21 cellular contexts compared by ENCODE assay signal in the genomic region with DNA sequence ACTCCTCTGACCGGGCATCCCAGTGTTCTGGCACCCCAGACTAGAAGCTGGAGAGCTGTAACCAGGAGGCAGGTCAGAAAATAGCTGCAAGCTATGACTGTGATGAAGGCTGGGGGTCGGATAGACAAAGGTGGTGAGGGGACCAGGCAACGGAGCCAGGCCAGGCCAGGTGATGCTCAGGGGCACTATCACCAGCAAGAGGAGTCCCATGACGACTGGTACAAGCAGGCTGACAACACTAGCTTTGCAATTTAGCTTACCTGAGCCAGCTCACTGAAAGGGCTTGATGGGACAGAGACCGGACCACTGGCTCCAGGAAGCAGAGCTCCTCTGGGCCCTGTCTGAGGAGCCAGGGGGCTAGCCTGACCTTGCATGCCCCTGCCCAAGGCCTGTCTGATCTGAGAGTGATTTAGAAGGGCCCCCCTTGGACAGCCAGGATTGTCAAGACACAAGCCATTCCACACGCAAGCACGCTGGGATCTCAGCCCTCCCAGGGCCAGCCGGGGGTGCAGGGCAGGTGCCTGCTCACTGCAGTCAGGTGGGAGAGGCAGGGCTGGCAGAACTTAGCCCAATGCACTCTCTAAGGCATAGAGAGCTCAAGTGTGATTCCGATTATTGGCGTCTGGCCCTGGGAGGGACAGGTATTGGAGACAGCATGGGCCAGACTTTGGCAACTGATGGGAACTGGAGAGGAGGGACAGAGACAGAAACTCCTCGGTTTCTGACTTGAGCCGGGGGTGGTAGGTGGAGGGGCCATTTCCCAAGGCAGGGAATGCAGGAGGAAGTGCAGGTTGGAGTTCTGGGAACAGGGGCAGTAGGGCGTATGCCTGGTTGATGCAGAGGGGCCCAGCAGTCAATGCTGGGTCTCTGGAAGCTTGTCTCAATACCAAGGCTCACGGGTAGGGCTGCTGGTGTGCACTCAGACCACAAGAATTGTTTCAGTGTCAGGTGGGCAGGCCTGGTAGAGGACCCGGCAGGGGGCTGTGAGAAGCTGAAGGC. TPM values are rescaled to one million over a fixed set of nuclear protein-coding genes. Genes with fewer than 3 reads are reported as not detected.
DNase-seq lines count a peak whose midpoint lies in the region; ATAC-seq, FAIRE-seq and TF ChIP-seq lines count a peak whose summit lies in the region.
"Had no signal": no experiment of that assay in that cellular context is flagged by ENCODE, and none has a peak within 500 bp of the region (broad histone marks: within the 10 kb centered on the region; RNA-seq: fewer than 3 reads in every experiment).

No MANE protein-coding gene starts in this region.

- no peak overlapping the region for H3K27ac ChIP-seq in neural progenitor cell
- H3K27ac ChIP-seq: breast epithelium, esophagus muscularis mucosa, prostate gland, SJCRH30 had no signal

- H3K4me1 ChIP-seq in neural progenitor cell, result no peaks in the 10 kb centered on the region
- H3K4me1 ChIP-seq: breast epithelium, esophagus muscularis mucosa, prostate gland, SJCRH30 had no signal

- H3K36me3 ChIP-seq in neural progenitor cell, result no peaks in the 10 kb centered on the region
- H3K36me3 ChIP-seq: breast epithelium, esophagus muscularis mucosa, prostate gland, SJCRH30 had no signal

- no peaks in the 10 kb centered on the region for H3F3A ChIP-seq in neural progenitor cell (ENCODE audit: low read depth)

- no peaks in the 10 kb centered on the region for H3K9me3 Mint-ChIP-seq in activated naive CD8-positive, alpha-beta T cell treated with anti-CD3 and anti-CD28 coated beads, Interleukin-2, amount 10 ng/mL, durations not matched to agents 7 days and 5 days
- no peaks in the 10 kb centered on the region for H3K9me3 Mint-ChIP-seq in activated naive CD8-positive, alpha-beta T cell treated with anti-CD3 and anti-CD28 coated beads for 36 hours
- no peaks in the 10 kb centered on the region for H3K9me3 Mint-ChIP-seq in neural progenitor cell
- no peaks in the 10 kb centered on the region for H3K9me3 Mint-ChIP-seq in type B pancreatic cell
- H3K9me3 Mint-ChIP-seq: activated T-cell treated with anti-CD3 and anti-CD28 coated beads, Interleukin-2, amount 50 U/mL, for 72 hours had no signal

- no peaks in the 10 kb centered on the region for H3K79me2 ChIP-seq in neural progenitor cell (ENCODE audit: low read depth)

- DNase-seq in activated naive CD8-positive, alpha-beta T cell treated with anti-CD3 and anti-CD28 coated beads, Interleukin-2, amount 10 ng/mL, durations not matched to agents 7 days and 5 days, result peak; percentile 17
- no peak for DNase-seq in activated naive CD8-positive, alpha-beta T cell treated with anti-CD3 and anti-CD28 coated beads for 36 hours
- peak; percentile 33 for DNase-seq in activated CD8-positive, alpha-beta memory T cell treated with anti-CD3 and anti-CD28 coated beads, Interleukin-2, amount 50 U/mL, for 48 hours
- DNase-seq in neural progenitor cell (ENCODE audit: low spot score) (no peak), type B pancreatic cell (ENCODE audit: extremely low spot score, unreplicated experiment) (peak; percentile 56), DMS79 (lab: John Stamatoyannopoulos, UW) (no peak), H54 (ENCODE audit: insufficient read length, low spot score) (no peak), COLO829 (ENCODE audit: low spot score) (no peak)
- DNase-seq: activated naive CD4-positive, alpha-beta T cell treated with anti-CD3 and anti-CD28 coated beads, Interleukin-2, amount 50 U/mL, for 16 hours; activated T-cell treated with anti-CD3 and anti-CD28 coated beads, Interleukin-2, amount 50 U/mL, for 72 hours; cortex of kidney; NCI-H2029; NCI-H526 treated with DMSO at 0.1 percent for 48 hours; SJCRH30; trophoblast cell had no signal

- no peaks in the 10 kb centered on the region for H4K20me1 ChIP-seq in neural progenitor cell (ENCODE audit: low read depth)

- no peaks in the 10 kb centered on the region for H3K9me3 ChIP-seq in neural progenitor cell (ENCODE audit: low read depth)
- H3K9me3 ChIP-seq: breast epithelium, esophagus muscularis mucosa, prostate gland, SJCRH30 had no signal

- POLR2A ChIA-PET in activated naive CD8-positive, alpha-beta T cell treated with anti-CD3 and anti-CD28 coated beads, Interleukin-2, amount 10 ng/mL, durations not matched to agents 7 days and 5 days (lab: Charles Lee), result interaction anchor here (1.0 kb wide), 1 partner anchor 57 kb away, joined by 3 read pairs; a partner anchor contains a TSS

- H3K27ac Mint-ChIP-seq in activated naive CD8-positive, alpha-beta T cell treated with anti-CD3 and anti-CD28 coated beads, Interleukin-2, amount 10 ng/mL, durations not matched to agents 7 days and 5 days, result peak overlapping the region; percentile 21
- no peak overlapping the region for H3K27ac Mint-ChIP-seq in activated naive CD8-positive, alpha-beta T cell treated with anti-CD3 and anti-CD28 coated beads for 36 hours
- H3K27ac Mint-ChIP-seq in neural progenitor cell, result peak overlapping the region; percentile 87
- H3K27ac Mint-ChIP-seq in type B pancreatic cell, result no peak overlapping the region
- H3K27ac Mint-ChIP-seq: activated T-cell treated with anti-CD3 and anti-CD28 coated beads, Interleukin-2, amount 50 U/mL, for 72 hours had no signal

- H2AFZ ChIP-seq in neural progenitor cell (replicated peaks), result no peak overlapping the region

- H3K36me3 Mint-ChIP-seq in activated naive CD8-positive, alpha-beta T cell treated with anti-CD3 and anti-CD28 coated beads, Interleukin-2, amount 10 ng/mL, durations not matched to agents 7 days and 5 days, result no peaks in the 10 kb centered on the region
- H3K36me3 Mint-ChIP-seq in activated naive CD8-positive, alpha-beta T cell treated with anti-CD3 and anti-CD28 coated beads for 36 hours, result no peaks in the 10 kb centered on the region
- H3K36me3 Mint-ChIP-seq in neural progenitor cell, result no peaks in the 10 kb centered on the region
- H3K36me3 Mint-ChIP-seq in type B pancreatic cell, result no peaks in the 10 kb centered on the region

- H3K4me2 ChIP-seq in neural progenitor cell, result no peak overlapping the region

- no peak overlapping the region for H3K4me3 ChIP-seq in neural progenitor cell
- H3K4me3 ChIP-seq: breast epithelium, esophagus muscularis mucosa, prostate gland, SJCRH30 had no signal

- no peak for TF ChIP-seq CTCF in neural progenitor cell (IDR thresholded peaks at IDR 0.05)
- TF ChIP-seq CTCF in type B pancreatic cell (conservative IDR thresholded peaks at IDR 0.05), result no peak

- TF ChIP-seq POLR2A in H54 (IDR thresholded peaks at IDR 0.05; ENCODE audit: low read depth, low read length), result no peak

- no peak overlapping the region for H3K4me3 Mint-ChIP-seq in activated naive CD8-positive, alpha-beta T cell treated with anti-CD3 and anti-CD28 coated beads, Interleukin-2, amount 10 ng/mL, durations not matched to agents 7 days and 5 days
- no peak overlapping the region for H3K4me3 Mint-ChIP-seq in activated naive CD8-positive, alpha-beta T cell treated with anti-CD3 and anti-CD28 coated beads for 36 hours
- H3K4me3 Mint-ChIP-seq in neural progenitor cell, result no peak overlapping the region
- H3K4me3 Mint-ChIP-seq in type B pancreatic cell, result no peak overlapping the region
- H3K4me3 Mint-ChIP-seq: activated T-cell treated with anti-CD3 and anti-CD28 coated beads, Interleukin-2, amount 50 U/mL, for 72 hours had no signal

- no peaks in the 10 kb centered on the region for H3K27me3 Mint-ChIP-seq in activated naive CD8-positive, alpha-beta T cell treated with anti-CD3 and anti-CD28 coated beads, Interleukin-2, amount 10 ng/mL, durations not matched to agents 7 days and 5 days
- H3K27me3 Mint-ChIP-seq in activated naive CD8-positive, alpha-beta T cell treated with anti-CD3 and anti-CD28 coated beads for 36 hours, result no peaks in the 10 kb centered on the region
- H3K27me3 Mint-ChIP-seq in neural progenitor cell (ENCODE audit: insufficient read depth, low read depth) (peaks cover 2% of the 10 kb centered on the region), type B pancreatic cell (peaks cover 19% of the 10 kb centered on the region)

- no peak overlapping the region for H3K9ac ChIP-seq in neural progenitor cell

- FAIRE-seq in H54 (lab: Jason Lieb, UNC), result no peak
- FAIRE-seq: frontal cortex, G401.6 had no signal

- peaks cover 5% of the 10 kb centered on the region for H3K4me1 Mint-ChIP-seq in activated naive CD8-positive, alpha-beta T cell treated with anti-CD3 and anti-CD28 coated beads, Interleukin-2, amount 10 ng/mL, durations not matched to agents 7 days and 5 days
- no peaks in the 10 kb centered on the region for H3K4me1 Mint-ChIP-seq in activated naive CD8-positive, alpha-beta T cell treated with anti-CD3 and anti-CD28 coated beads for 36 hours
- H3K4me1 Mint-ChIP-seq in neural progenitor cell (peaks cover 12% of the 10 kb centered on the region), type B pancreatic cell (ENCODE audit: unreplicated experiment) (no peaks in the 10 kb centered on the region)

- no peaks in the 10 kb centered on the region for H3K27me3 ChIP-seq in neural progenitor cell
- H3K27me3 ChIP-seq: breast epithelium, esophagus muscularis mucosa, SJCRH30 had no signal

- ATAC-seq in activated naive CD8-positive, alpha-beta T cell treated with anti-CD3 and anti-CD28 coated beads, Interleukin-2, amount 10 ng/mL, durations not matched to agents 7 days and 5 days (ENCODE audit: low read depth), result no peak
- ATAC-seq: activated CD4-positive, CD25-positive, alpha-beta regulatory T cell treated with anti-CD3 and anti-CD28 coated beads, Interleukin-2, amount 50 U/mL, for 24 hours; activated T-cell treated with anti-CD3 and anti-CD28 coated beads, Interleukin-2, amount 50 U/mL, for 72 hours had no signal

RNA-seq across cellular contexts. Expression of a gene that starts 47.7 kb away (rescaled TPM):
- 1 to 10 TPM; 4.7 to 5.2 TPM for total RNA-seq in activated naive CD8-positive, alpha-beta T cell treated with anti-CD3 and anti-CD28 coated beads, Interleukin-2, amount 10 ng/mL, durations not matched to agents 7 days and 5 days
- under 1 TPM; 0.62 to 0.88 TPM for total RNA-seq in activated naive CD8-positive, alpha-beta T cell treated with anti-CD3 and anti-CD28 coated beads for 36 hours
- total RNA-seq in neural progenitor cell (ENCODE audit: low replicate concordance), result 0.03 TPM in 1 of 2 replicates, not detected in the other
- total RNA-seq in type B pancreatic cell (ENCODE audit: low replicate concordance), result 1.7 and 5.0 TPM in 2 replicates

RNA-seq across cellular contexts. Expression of a gene that starts 56.9 kb away (rescaled TPM):
- total RNA-seq in activated naive CD8-positive, alpha-beta T cell treated with anti-CD3 and anti-CD28 coated beads, Interleukin-2, amount 10 ng/mL, durations not matched to agents 7 days and 5 days, result 10 to 100 TPM; 53.1 to 59.6 TPM
- total RNA-seq in activated naive CD8-positive, alpha-beta T cell treated with anti-CD3 and anti-CD28 coated beads for 36 hours, result 10 to 100 TPM; 52.5 to 58.7 TPM
- total RNA-seq in neural progenitor cell (ENCODE audit: low replicate concordance) (77.8 and 115 TPM in 2 replicates), type B pancreatic cell (ENCODE audit: low replicate concordance) (45.3 and 46.1 TPM in 2 replicates)

Comparison
In these comparisons a context has a peak if more than half of its experiments do, and no peak if none do; other contexts are left out.
1. DNase-seq: peak in activated naive CD8-positive, alpha-beta T cell treated with anti-CD3 and anti-CD28 coated beads, Interleukin-2, amount 10 ng/mL, durations not matched to agents 7 days and 5 days (single experiment), activated CD8-positive, alpha-beta memory T cell treated with anti-CD3 and anti-CD28 coated beads, Interleukin-2, amount 50 U/mL, for 48 hours (single experiment) and type B pancreatic cell (single experiment); none in activated naive CD8-positive, alpha-beta T cell treated with anti-CD3 and anti-CD28 coated beads for 36 hours (single experiment), neural progenitor cell (single experiment), DMS79 (single experiment), H54 (single experiment) and COLO829 (single experiment).
2. H3K27ac Mint-ChIP-seq: peak in activated naive CD8-positive, alpha-beta T cell treated with anti-CD3 and anti-CD28 coated beads, Interleukin-2, amount 10 ng/mL, durations not matched to agents 7 days and 5 days (single experiment) and neural progenitor cell (single experiment); none in activated naive CD8-positive, alpha-beta T cell treated with anti-CD3 and anti-CD28 coated beads for 36 hours (single experiment) and type B pancreatic cell (single experiment).